Comparison of ENCODE assay signal across 8 cellular contexts in genomic region chr12:16359512-16360491, GRCh38. TPM values are rescaled to one million over a fixed set of nuclear protein-coding genes. Genes with fewer than 3 reads are reported as not detected.
DNase-seq lines count a peak whose midpoint lies in the region; ATAC-seq and TF ChIP-seq lines count a peak whose summit lies in the region.

No MANE protein-coding gene starts in this region.

- CTCF ChIA-PET in AG04450 (lab: Charles Lee), result interaction anchor here (0.6 to 2.4 kb wide), 11 partner anchors 8 to 563 kb away, joined by 3 to 11 read pairs (median 3); no protein-coding TSS in a partner anchor

- TF ChIP-seq POLR2A in NB4 (IDR thresholded peaks at IDR 0.05; ENCODE audit: extremely low read depth, insufficient read length), result no peak

- H3K27me3 ChIP-seq in AG04450 (ENCODE audit: control insufficient read depth, insufficient read depth, low read length) (no peaks in the 10 kb centered on the region), brain microvascular endothelial cell (replicated peaks) (no peaks in the 10 kb centered on the region), left lung (no peaks in the 10 kb centered on the region)

- POLR2A ChIA-PET in AG04450 (lab: Yijun Ruan, JAX), result interaction anchor here (1.2 kb wide), 1 partner anchor 12 kb away, joined by 5 read pairs; no protein-coding TSS in a partner anchor

- peaks cover 0 to 13% of the 10 kb centered on the region in 2 donors for H3K4me1 ChIP-seq in left lung

- peaks cover 33% of the 10 kb centered on the region for H3K36me3 ChIP-seq in brain microvascular endothelial cell (replicated peaks)
- peaks cover 0 to 83% of the 10 kb centered on the region in 2 donors for H3K36me3 ChIP-seq in left lung

- intact Hi-C loops in left lung (cut with DNase I), result no loop called here

- peak; percentile 82 for ATAC-seq in left lung
- no peak for ATAC-seq in HG02870 (IDR thresholded peaks at IDR 0.05; ENCODE audit: unreplicated experiment)

- TF ChIP-seq CTCF in AG04450 (IDR thresholded peaks at IDR 0.05; ENCODE audit: low read depth, low read length) (peak; percentile 72), GM12865 (IDR thresholded peaks at IDR 0.05; ENCODE audit: insufficient read depth, low read depth, low read length, missing control alignments) (peak; percentile 45), NB4 (IDR thresholded peaks at IDR 0.05; ENCODE audit: low read depth, low read length) (peak; percentile 89), brain microvascular endothelial cell (IDR thresholded peaks at IDR 0.05; ENCODE audit: low read depth, low read length, missing control alignments) (peak; percentile 85), left lung (IDR thresholded peaks at IDR 0.05) (peak; percentile 35 to 73)

- in situ Hi-C loops in brain microvascular endothelial cell (cut with HindIII; ENCODE audit: low pct_ligation_motif_present, low sequenced_read_pairs), result no loop called here

- no peak for DNase-seq in AG04450 (ENCODE audit: low read depth, low spot score)
- peak; percentile 30 for DNase-seq in GM12865 (ENCODE audit: low read depth)
- DNase-seq in NB4 (ENCODE audit: low read depth), result peak; percentile 70
- peak; percentile 34 for DNase-seq in brain microvascular endothelial cell
- DNase-seq in left lung, result peak; percentile 48 to 86
- DNase-seq in T-helper 9 cell, result no peak
- no peak for DNase-seq in NK-92 treated with Interleukin-12 subunit alpha and Interleukin-12 subunit beta, amount 100 ng/mL, for 24 hours (lab: John Stamatoyannopoulos, UW)

- H3K9me3 ChIP-seq in AG04450 (ENCODE audit: control insufficient read depth, insufficient read depth, low read length) (no peaks in the 10 kb centered on the region), left lung (no peaks in the 10 kb centered on the region)

- H3K27ac ChIP-seq in AG04450 (ENCODE audit: low read depth, low read length), result no peak overlapping the region
- H3K27ac ChIP-seq in brain microvascular endothelial cell, result no peak overlapping the region
- H3K27ac ChIP-seq in left lung, result no peak overlapping the region

- H3K4me3 ChIP-seq in AG04450 (ENCODE audit: low read depth, low read length) (no peak overlapping the region), GM12865 (ENCODE audit: low read depth, low read length) (no peak overlapping the region), NB4 (ENCODE audit: low read depth, low read length) (no peak overlapping the region), brain microvascular endothelial cell (ENCODE audit: low read depth, low read length) (no peak overlapping the region), left lung (no peak overlapping the region)

RNA-seq across cellular contexts. Expression of gene MGST1, which starts 12.4 kb away (rescaled TPM):
- polyA plus RNA-seq in AG04450 (2011; rRNA removed), result 647 and 656 TPM in 2 replicates
- 319 and 351 TPM in 2 replicates for polyA minus RNA-seq in AG04450 (2011; rRNA and poly(A)+ RNA removed)
- total RNA-seq in left lung, result 100 to 1,000 TPM; 485 to 679 TPM

Comparison
In these comparisons a context has a peak if more than half of its experiments do, and no peak if none do; other contexts are left out.
1. DNase-seq: peak in GM12865 (single experiment), NB4 (single experiment), brain microvascular endothelial cell (single experiment) and left lung (2 of 2); none in AG04450 (single experiment), T-helper 9 cell (single experiment) and NK-92 treated with Interleukin-12 subunit alpha and Interleukin-12 subunit beta, amount 100 ng/mL, for 24 hours (single experiment).
2. Peak in every context shown above with its lines, with median percentiles within 50 percentile points of each other: CTCF ChIP-seq.